9 cellular contexts compared by ENCODE assay signal in genomic region chr11:15113381-15113780, GRCh38. TPM values are rescaled to one million over a fixed set of nuclear protein-coding genes. Genes with fewer than 3 reads are reported as not detected.
A peak's percentile ranks its signal among the peaks of the same experiment; 100 is the strongest.
DNase-seq lines count a peak whose midpoint lies in the region; ATAC-seq and TF ChIP-seq lines count a peak whose summit lies in the region.
"Had no signal": no experiment of that assay in that cellular context is flagged by ENCODE, and none has a peak within 500 bp of the region (broad histone marks: within the 10 kb centered on the region; RNA-seq: fewer than 3 reads in every experiment).

No MANE protein-coding gene starts in this region.

- intact Hi-C loops in Calu3 (cut with micrococcal nuclease; ENCODE audit: unreplicated experiment), result no loop called here
- intact Hi-C loops in left cardiac atrium (cut with DNase I), result no loop called here

- BruUV-seq in Calu3 (replicated peaks; lab: Mats Ljungman, UMichigan), result no TSS peak

- no peak for TF ChIP-seq CTCF in Calu3 (IDR thresholded peaks at IDR 0.05; ENCODE audit: unreplicated experiment)

- DNase-seq in MV-4-11 (lab: John Stamatoyannopoulos, UW) (peak; percentile 98), naive B cell (peak; percentile 86), Calu3 (no peak), AG08396 (ENCODE audit: low spot score) (no peak), left cardiac atrium (no peak)
- DNase-seq in activated effector memory CD4-positive, alpha-beta T cell treated with anti-CD3 and anti-CD28 coated beads, Interleukin-2, amount 50 U/mL, for 16 hours, result no peak

- H3K9me3 Mint-ChIP-seq in naive B cell (peaks cover 0 to 3% (median 0%) of the 10 kb centered on the region in 7 donors), Calu3 (ENCODE audit: low read depth, unreplicated experiment) (no peaks in the 10 kb centered on the region)

- peak overlapping the region; percentile 62 to 95 (median 90) for H3K4me3 Mint-ChIP-seq in naive B cell
- no peak overlapping the region for H3K4me3 Mint-ChIP-seq in Calu3 (ENCODE audit: low read depth, unreplicated experiment)

- peak; percentile 97 for ATAC-seq in GM18873 (IDR thresholded peaks at IDR 0.05; ENCODE audit: low FRiP score, unreplicated experiment)
- ATAC-seq in HG02763 (IDR thresholded peaks at IDR 0.05; ENCODE audit: unreplicated experiment), result peak; percentile 94
- peak; percentile 97 to 98 for ATAC-seq in naive B cell (ENCODE audit: low read depth in 2 of 2)
- ATAC-seq in left cardiac atrium, result no peak

- peaks cover 12 to 26% (median 22%) of the 10 kb centered on the region in 3 donors for H3K27me3 Mint-ChIP-seq in naive B cell
- H3K27me3 Mint-ChIP-seq in Calu3 (ENCODE audit: unreplicated experiment), result peaks cover 51% of the 10 kb centered on the region

- H3K36me3 Mint-ChIP-seq in naive B cell, result peaks cover 0 to 4% of the 10 kb centered on the region in 2 donors
- H3K36me3 Mint-ChIP-seq in Calu3 (ENCODE audit: insufficient read depth, unreplicated experiment), result no peaks in the 10 kb centered on the region

- H3K27ac Mint-ChIP-seq in naive B cell (peak overlapping the region; percentile 89 to 99 (median 94)), Calu3 (ENCODE audit: unreplicated experiment) (no peak overlapping the region)

- CTCF ChIA-PET in Calu3 (lab: Charles Lee), result interaction anchor here (0.6 to 1.1 kb wide), 3 partner anchors 9 to 1038 kb away, joined by 3 to 6 read pairs (median 3); no protein-coding TSS in a partner anchor

- H3K4me1 Mint-ChIP-seq in naive B cell, result peaks cover 64 to 80% (median 74%) of the 10 kb centered on the region in 3 donors
- no peaks in the 10 kb centered on the region for H3K4me1 Mint-ChIP-seq in Calu3 (ENCODE audit: low read depth, unreplicated experiment)

RNA-seq across cellular contexts. Expression of gene INSC, which starts 1.3 kb away (rescaled TPM):
- not detected for polyA plus RNA-seq in naive B cell (ENCODE audit: low read depth in 6 of 6)
- total RNA-seq in Calu3 (2022) (not detected in 2 replicates), left cardiac atrium (under 1 TPM; 0.41 to 0.92 TPM)
- total RNA-seq: lung microvascular endothelial cell had no signal

RNA-seq across cellular contexts. Expression of gene CALCB, which starts 40.0 kb away (rescaled TPM):
- polyA plus RNA-seq in naive B cell (ENCODE audit: low read depth in 6 of 6), result under 1 TPM in 4 of 6 donors, not detected in 2; 0.13 to 0.32 (median 0.17) TPM
- 1.3 TPM in 1 of 2 replicates, not detected in the other for total RNA-seq in Calu3 (2022)
- not detected for total RNA-seq in left cardiac atrium
- total RNA-seq: lung microvascular endothelial cell had no signal

Comparison
In these comparisons a context has a peak if more than half of its experiments do, and no peak if none do; other contexts are left out.
1. ATAC-seq: peak in GM18873 (single experiment), HG02763 (single experiment) and naive B cell (2 of 2); none in left cardiac atrium (0 of 2).
2. DNase-seq: peak in MV-4-11 (single experiment) and naive B cell (single experiment); none in Calu3 (single experiment), AG08396 (single experiment), left cardiac atrium (single experiment) and activated effector memory CD4-positive, alpha-beta T cell treated with anti-CD3 and anti-CD28 coated beads, Interleukin-2, amount 50 U/mL, for 16 hours (single experiment).